ENCODE assay signal across 8 cellular contexts in genomic region chr9:4984571-4985375, GRCh38. TPM values are rescaled to one million over a fixed set of nuclear protein-coding genes. Genes with fewer than 3 reads are reported as not detected.
DNase-seq lines count a peak whose midpoint lies in the region; ATAC-seq and TF ChIP-seq lines count a peak whose summit lies in the region.

JAK2 (plus strand) TSS chr9:4985272; CDS start chr9:5021988, 36,716 bp downstream.

- H3K4me1 ChIP-seq in mesendoderm (ENCODE audit: control insufficient read depth, low read depth, low read length) = no peaks in the 10 kb centered on the region

- H3K4me3 Mint-ChIP-seq in CD4-positive, alpha-beta T cell = peak within 1 kb of the TSS; percentile 94

- DNase-seq in CD4-positive, alpha-beta T cell = peak; percentile 50 to 78 (median 64)
- peak; percentile 57 for DNase-seq in NCI-H82 treated with DMSO at 0.1 percent for 48 hours (lab: John Stamatoyannopoulos, UW; ENCODE audit: unreplicated experiment)
- DNase-seq in activated CD8-positive, alpha-beta memory T cell treated with anti-CD3 and anti-CD28 coated beads for 1 hour (ENCODE audit: extremely low read depth in 1 of 2, low read depth in 1 of 2) = peak; percentile 45 to 63
- peak; percentile 62 for DNase-seq in effector CD8-positive, alpha-beta T cell (lab: John Stamatoyannopoulos, UW)
- peak; percentile 96 for DNase-seq in mesendoderm
- DNase-seq in stimulated activated CD8-positive, alpha-beta memory T cell treated with anti-CD3 and anti-CD28 coated beads, Interleukin-15, amount 100 ng/mL, for 1 hour (ENCODE audit: low read depth) = peak; percentile 54

- H3K4me1 Mint-ChIP-seq in CD4-positive, alpha-beta T cell (ENCODE audit: low read depth) = peaks cover 27% of the 10 kb centered on the region

- CTCF ChIA-PET in CD4-positive, alpha-beta T cell (lab: Charles Lee) = no interaction called here

- H3K18ac ChIP-seq in mesendoderm (ENCODE audit: low read length) = peak within 1 kb of the TSS; percentile 63

- TF ChIP-seq CTCF in CD4-positive, alpha-beta T cell (IDR thresholded peaks at IDR 0.05) = peak; percentile 24

- no peak within 1 kb of the TSS for H4K5ac ChIP-seq in mesendoderm (ENCODE audit: low read length)

- H3K27ac Mint-ChIP-seq in CD4-positive, alpha-beta T cell = peak within 1 kb of the TSS; percentile 79

- peak within 1 kb of the TSS; percentile 70 for H4K8ac ChIP-seq in mesendoderm (ENCODE audit: low read depth, low read length)

- peak within 1 kb of the TSS; percentile 53 for H3K4me3 ChIP-seq in mesendoderm (ENCODE audit: low read length)

- H3K36me3 Mint-ChIP-seq in CD4-positive, alpha-beta T cell (ENCODE audit: low read depth) = peaks cover 6% of the 10 kb centered on the region

- peak within 1 kb of the TSS; percentile 97 for H3K56ac ChIP-seq in mesendoderm (ENCODE audit: low read length)

- no peaks in the 10 kb centered on the region for H3K79me2 ChIP-seq in mesendoderm (ENCODE audit: control insufficient read depth, insufficient read depth, low read length)

- peak within 1 kb of the TSS; percentile 73 for H3K4me2 ChIP-seq in mesendoderm (ENCODE audit: low read length)

- intact Hi-C loops in CD4-positive, alpha-beta T cell (cut with DNase I, micrococcal nuclease) = loop anchor here (5.0 to 10.0 kb wide), 10 partner anchors 242 to 1470 kb away; partner anchors contain the start of genes AK3 (in 1 of the 2), CDC37L1 (in 1 of the 2) and PLGRKT (in 1 of the 2)

- no peaks in the 10 kb centered on the region for H3K9me3 Mint-ChIP-seq in CD4-positive, alpha-beta T cell

- POLR2A ChIA-PET in CD4-positive, alpha-beta T cell (lab: Charles Lee) = interaction anchor here (0.6 to 3.3 kb wide), 14 partner anchors 9 to 1459 kb away, joined by 3 to 33 read pairs (median 4); partner anchors contain the start of genes AK3, CD274, RCL1 and RFX3

- H3K27me3 Mint-ChIP-seq in CD4-positive, alpha-beta T cell = no peaks in the 10 kb centered on the region

- peak within 1 kb of the TSS; percentile 9 for H3K4ac ChIP-seq in mesendoderm (ENCODE audit: low read depth, low read length)

- no CpG with 5 or more reads among the region's 88 CpGs for WGBS in mesendoderm (ENCODE audit: extremely low coverage, insufficient coverage, low lambda C conversion rate)

- H2BK15ac ChIP-seq in mesendoderm (replicated peaks; ENCODE audit: low read depth) = no peak within 1 kb of the TSS

- no peaks in the 10 kb centered on the region for H3K9me3 ChIP-seq in CD4-positive, alpha-beta T cell (ENCODE audit: control insufficient read depth, low read length)

- no peaks in the 10 kb centered on the region for H3K27me3 ChIP-seq in CD4-positive, alpha-beta T cell (ENCODE audit: control insufficient read depth, insufficient read depth, low read length)
- no peaks in the 10 kb centered on the region for H3K27me3 ChIP-seq in mesendoderm (ENCODE audit: insufficient read depth, low read length, poor library complexity)

- no peak within 1 kb of the TSS for H2AK5ac ChIP-seq in mesendoderm (ENCODE audit: low read length)

- no peaks in the 10 kb centered on the region for H3K79me1 ChIP-seq in mesendoderm (ENCODE audit: low read length)

- H2BK120ac ChIP-seq in mesendoderm (ENCODE audit: low read depth, low read length) = no peak within 1 kb of the TSS

- ATAC-seq in CD4-positive, alpha-beta T cell (ENCODE audit: poor library complexity) = peak; percentile 85
- ATAC-seq in GM19372 (IDR thresholded peaks at IDR 0.05; ENCODE audit: low read depth, unreplicated experiment) (peak; percentile 67), HG03558 (IDR thresholded peaks at IDR 0.05; ENCODE audit: extremely low read depth, unreplicated experiment) (peak; percentile 36)

- no peaks in the 10 kb centered on the region for H3K36me3 ChIP-seq in mesendoderm (ENCODE audit: control insufficient read depth, insufficient read depth, low read length)

- H3K23ac ChIP-seq in mesendoderm (ENCODE audit: low read length) = peak within 1 kb of the TSS; percentile 50

- peak within 1 kb of the TSS; percentile 85 for H3K9ac ChIP-seq in mesendoderm (ENCODE audit: low read length)

- peak within 1 kb of the TSS; percentile 65 for H3K27ac ChIP-seq in CD4-positive, alpha-beta T cell (ENCODE audit: low read depth, low read length)
- H3K27ac ChIP-seq in mesendoderm (ENCODE audit: low read depth, low read length) = peak within 1 kb of the TSS; percentile 64

- peak within 1 kb of the TSS; percentile 74 for H2BK5ac ChIP-seq in mesendoderm (ENCODE audit: low read length)

RNA-seq across cellular contexts. Expression of gene JAK2, which starts in this region (rescaled TPM):
- total RNA-seq in CD4-positive, alpha-beta T cell = 1 to 10 TPM; 7.2 to 7.5 TPM
- 2.2 TPM for polyA plus RNA-seq in mesendoderm (2013, experiment 1 of 2)
- 1.7 TPM for polyA plus RNA-seq in mesendoderm (2013, experiment 2 of 2)

Comparison
In these comparisons a context has a peak if more than half of its experiments do, and no peak if none do; other contexts are left out.
1. Peak in every context shown above with its lines: DNase-seq, ATAC-seq, H3K4me3 ChIP-seq and H3K27ac ChIP-seq.